ENCODE assay signal across 1 cellular context in genomic region chr1:155241069-155241679, GRCh38.
TF ChIP-seq lines count a peak whose summit lies in the region.

No MANE protein-coding gene starts in this region.

TF ChIP-seq in HepG2, 621 proteins besides CTCF, POLR2A, EP300 and RAD21 (continued from another document and continues in another):
- TF ChIP-seq, protein P1, sequence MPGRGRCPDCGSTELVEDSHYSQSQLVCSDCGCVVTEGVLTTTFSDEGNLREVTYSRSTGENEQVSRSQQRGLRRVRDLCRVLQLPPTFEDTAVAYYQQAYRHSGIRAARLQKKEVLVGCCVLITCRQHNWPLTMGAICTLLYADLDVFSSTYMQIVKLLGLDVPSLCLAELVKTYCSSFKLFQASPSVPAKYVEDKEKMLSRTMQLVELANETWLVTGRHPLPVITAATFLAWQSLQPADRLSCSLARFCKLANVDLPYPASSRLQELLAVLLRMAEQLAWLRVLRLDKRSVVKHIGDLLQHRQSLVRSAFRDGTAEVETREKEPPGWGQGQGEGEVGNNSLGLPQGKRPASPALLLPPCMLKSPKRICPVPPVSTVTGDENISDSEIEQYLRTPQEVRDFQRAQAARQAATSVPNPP (CRISPR knock-in tag; IDR thresholded peaks at IDR 0.05), result no peak
- no peak for TF ChIP-seq SUZ12 (IDR thresholded peaks at IDR 0.05; ENCODE audit: low read depth, low read length)
- TF ChIP-seq ZBTB40 (IDR thresholded peaks at IDR 0.05), result no peak
- TF ChIP-seq ZBTB40 (CRISPR knock-in tag; IDR thresholded peaks at IDR 0.05), result peak; percentile 67; the same call in 1 of the 2 replicates
- TF ChIP-seq, protein P2, sequence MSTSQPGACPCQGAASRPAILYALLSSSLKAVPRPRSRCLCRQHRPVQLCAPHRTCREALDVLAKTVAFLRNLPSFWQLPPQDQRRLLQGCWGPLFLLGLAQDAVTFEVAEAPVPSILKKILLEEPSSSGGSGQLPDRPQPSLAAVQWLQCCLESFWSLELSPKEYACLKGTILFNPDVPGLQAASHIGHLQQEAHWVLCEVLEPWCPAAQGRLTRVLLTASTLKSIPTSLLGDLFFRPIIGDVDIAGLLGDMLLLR (CRISPR knock-in tag; IDR thresholded peaks at IDR 0.05), result no peak
- no peak for TF ChIP-seq SIX1 (CRISPR knock-in tag; IDR thresholded peaks at IDR 0.05; ENCODE audit: borderline replicate concordance)
- no peak for TF ChIP-seq SAFB2 (CRISPR knock-in tag; IDR thresholded peaks at IDR 0.05; ENCODE audit: borderline replicate concordance, low read depth)
- no peak for TF ChIP-seq ZNF672 (CRISPR knock-in tag; IDR thresholded peaks at IDR 0.05)
- TF ChIP-seq ZNF235 (CRISPR knock-in tag; IDR thresholded peaks at IDR 0.05; ENCODE audit: borderline replicate concordance), result no peak
- TF ChIP-seq GATAD2A (CRISPR knock-in tag; IDR thresholded peaks at IDR 0.05), result peak; percentile 56
- TF ChIP-seq TBL1XR1 (IDR thresholded peaks at IDR 0.05; ENCODE audit: borderline replicate concordance, low read length, partially characterized antibody), result no peak
- TF ChIP-seq CBX1 (IDR thresholded peaks at IDR 0.05; ENCODE audit: low read depth), result peak; percentile 52
- no peak for TF ChIP-seq ZNF652 (CRISPR knock-in tag; IDR thresholded peaks at IDR 0.05; ENCODE audit: borderline replicate concordance, low read depth)
- peak; percentile 82 for TF ChIP-seq HMGXB3 (CRISPR knock-in tag; IDR thresholded peaks at IDR 0.05; ENCODE audit: borderline replicate concordance)
- peak; percentile 74; the same call in 1 of the 2 replicates for TF ChIP-seq NR2C2 (CRISPR knock-in tag; IDR thresholded peaks at IDR 0.05; ENCODE audit: borderline replicate concordance)
- no peak for TF ChIP-seq ZNF546 (CRISPR knock-in tag; conservative IDR thresholded peaks at IDR 0.05)
- no peak for TF ChIP-seq KDM1A (CRISPR knock-in tag; IDR thresholded peaks at IDR 0.05)
- TF ChIP-seq ZNF136 (CRISPR knock-in tag; IDR thresholded peaks at IDR 0.05; ENCODE audit: low read depth), result no peak
- TF ChIP-seq ZSCAN20 (CRISPR knock-in tag; IDR thresholded peaks at IDR 0.05; ENCODE audit: borderline replicate concordance), result no peak
- TF ChIP-seq JARID2 (CRISPR knock-in tag; IDR thresholded peaks at IDR 0.05; ENCODE audit: insufficient replicate concordance), result no peak
- no peak for TF ChIP-seq HNRNPLL (IDR thresholded peaks at IDR 0.05; ENCODE audit: low read depth, low read length, poor library complexity, severe bottlenecking)
- TF ChIP-seq TCF7 (IDR thresholded peaks at IDR 0.05; ENCODE audit: low read depth), result no peak
- TF ChIP-seq ZNF512 (CRISPR knock-in tag; IDR thresholded peaks at IDR 0.05), result no peak
- no peak for TF ChIP-seq TFDP1 (CRISPR knock-in tag; IDR thresholded peaks at IDR 0.05; ENCODE audit: borderline replicate concordance)
- peak; percentile 53 for TF ChIP-seq ATF1 (CRISPR knock-in tag; IDR thresholded peaks at IDR 0.05)
- TF ChIP-seq SMARCE1 (IDR thresholded peaks at IDR 0.05; ENCODE audit: borderline replicate concordance), result no peak
- TF ChIP-seq GPBP1L1 (CRISPR knock-in tag; IDR thresholded peaks at IDR 0.05), result no peak
- TF ChIP-seq TFDP2 (CRISPR knock-in tag; IDR thresholded peaks at IDR 0.05), result 0 out of 2 replicates have a peak, but pooled peaks have one; percentile 20
- TF ChIP-seq ELF4 (CRISPR knock-in tag; IDR thresholded peaks at IDR 0.05; ENCODE audit: borderline replicate concordance), result peak; percentile 56; the same call in 1 of the 2 replicates
- no peak for TF ChIP-seq KLF11 (CRISPR knock-in tag; IDR thresholded peaks at IDR 0.05)
- TF ChIP-seq NPAS2 (CRISPR knock-in tag; IDR thresholded peaks at IDR 0.05; ENCODE audit: borderline replicate concordance), result no peak
- TF ChIP-seq FOSL2 (CRISPR knock-in tag; IDR thresholded peaks at IDR 0.05), result peak; percentile 54; the same call in 1 of the 2 replicates
- no peak for TF ChIP-seq SMAD9 (CRISPR knock-in tag; IDR thresholded peaks at IDR 0.05)
- TF ChIP-seq ZNF678 (CRISPR knock-in tag; IDR thresholded peaks at IDR 0.05), result no peak
- TF ChIP-seq ZNF510 (CRISPR knock-in tag; IDR thresholded peaks at IDR 0.05; ENCODE audit: low read depth), result no peak
- no peak for TF ChIP-seq ZNF337 (CRISPR knock-in tag; IDR thresholded peaks at IDR 0.05; ENCODE audit: borderline replicate concordance, low read depth)
- TF ChIP-seq PAF1 (CRISPR knock-in tag; IDR thresholded peaks at IDR 0.05), result no peak
